1 cellular context compared by ENCODE assay signal in the genomic region with DNA sequence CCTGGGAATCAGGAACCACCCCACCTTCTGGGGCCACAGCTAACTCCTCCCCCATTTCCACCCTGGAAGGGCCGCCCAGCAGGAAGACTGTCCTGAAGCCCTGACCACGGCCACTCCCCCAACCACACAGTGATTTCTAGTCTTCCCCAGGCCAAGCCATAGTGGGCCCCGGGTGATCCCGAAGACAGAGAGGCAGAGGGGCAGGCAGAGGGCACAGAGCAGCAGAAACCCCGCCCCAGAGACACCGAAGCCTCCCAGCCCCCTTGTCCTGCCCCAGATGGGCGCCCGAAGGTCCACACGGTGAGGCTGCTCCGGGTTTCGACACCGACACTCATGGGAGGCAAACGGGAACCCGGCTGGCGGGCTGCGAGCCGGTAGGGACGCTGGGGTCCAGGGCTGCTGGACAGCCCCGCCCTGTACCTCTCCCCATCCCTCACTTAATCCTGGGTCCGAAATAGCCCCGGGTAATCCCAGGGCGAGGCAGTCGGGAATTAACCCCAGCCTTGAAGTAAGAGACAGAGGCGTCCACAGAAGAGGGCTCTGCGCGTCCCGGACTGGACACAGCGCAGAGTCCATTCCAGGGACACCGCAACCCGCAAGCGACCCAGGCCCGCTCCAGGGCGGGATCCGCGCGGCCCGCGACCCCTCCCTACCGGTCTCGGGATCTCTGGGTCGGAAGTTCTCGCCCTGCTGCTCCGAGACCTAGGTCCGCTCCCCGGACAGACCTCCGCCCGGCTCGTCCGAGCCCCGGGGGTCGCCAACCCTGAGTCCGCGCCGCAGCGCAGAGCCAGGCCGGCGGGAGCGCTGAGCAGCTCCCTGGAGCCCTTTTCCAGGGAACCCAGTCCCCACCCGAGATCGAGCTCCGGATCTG.
TF ChIP-seq lines count a peak whose summit lies in the region.

No MANE protein-coding gene starts in this region.

TF ChIP-seq in HepG2, 621 proteins besides CTCF, POLR2A, EP300 and RAD21 (continued from another document and continues in another):
- TF ChIP-seq, protein P1, sequence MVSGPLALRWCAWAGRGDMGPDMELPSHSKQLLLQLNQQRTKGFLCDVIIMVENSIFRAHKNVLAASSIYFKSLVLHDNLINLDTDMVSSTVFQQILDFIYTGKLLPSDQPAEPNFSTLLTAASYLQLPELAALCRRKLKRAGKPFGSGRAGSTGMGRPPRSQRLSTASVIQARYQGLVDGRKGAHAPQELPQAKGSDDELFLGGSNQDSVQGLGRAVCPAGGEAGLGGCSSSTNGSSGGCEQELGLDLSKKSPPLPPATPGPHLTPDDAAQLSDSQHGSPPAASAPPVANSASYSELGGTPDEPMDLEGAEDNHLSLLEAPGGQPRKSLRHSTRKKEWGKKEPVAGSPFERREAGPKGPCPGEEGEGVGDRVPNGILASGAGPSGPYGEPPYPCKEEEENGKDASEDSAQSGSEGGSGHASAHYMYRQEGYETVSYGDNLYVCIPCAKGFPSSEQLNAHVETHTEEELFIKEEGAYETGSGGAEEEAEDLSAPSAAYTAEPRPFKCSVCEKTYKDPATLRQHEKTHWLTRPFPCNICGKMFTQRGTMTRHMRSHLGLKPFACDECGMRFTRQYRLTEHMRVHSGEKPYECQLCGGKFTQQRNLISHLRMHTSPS (CRISPR knock-in tag; IDR thresholded peaks at IDR 0.05; ENCODE audit: low read depth): no peak
- no peak for TF ChIP-seq NFE2L1 (CRISPR knock-in tag; IDR thresholded peaks at IDR 0.05; ENCODE audit: borderline replicate concordance)
- no peak for TF ChIP-seq ATAD3A (CRISPR knock-in tag; IDR thresholded peaks at IDR 0.05)
- TF ChIP-seq ZFAT (CRISPR knock-in tag; conservative IDR thresholded peaks at IDR 0.05): 0 out of 2 replicates have a peak, but pooled peaks have one; percentile 44
- no peak for TF ChIP-seq KLF11 (CRISPR knock-in tag; IDR thresholded peaks at IDR 0.05)
- 0 out of 2 replicates have a peak, but pooled peaks have one; percentile 34 for TF ChIP-seq ZNF343 (CRISPR knock-in tag; IDR thresholded peaks at IDR 0.05)
- no peak for TF ChIP-seq LCORL (IDR thresholded peaks at IDR 0.05)
- peak; percentile 66; the same call in 1 of the 2 replicates for TF ChIP-seq LCORL (CRISPR knock-in tag; IDR thresholded peaks at IDR 0.05)
- TF ChIP-seq RAD51 (IDR thresholded peaks at IDR 0.05; ENCODE audit: borderline replicate concordance): no peak
- TF ChIP-seq KLF6 (CRISPR knock-in tag; IDR thresholded peaks at IDR 0.05): peak; percentile 13; the same call in 1 of the 2 replicates
- TF ChIP-seq SAP130 (CRISPR knock-in tag; IDR thresholded peaks at IDR 0.05; ENCODE audit: low read depth): peak; percentile 78
- 0 out of 2 replicates have a peak, but pooled peaks have one; percentile 43 for TF ChIP-seq ZNF567 (CRISPR knock-in tag; IDR thresholded peaks at IDR 0.05; ENCODE audit: borderline replicate concordance)
- TF ChIP-seq, protein P2, sequence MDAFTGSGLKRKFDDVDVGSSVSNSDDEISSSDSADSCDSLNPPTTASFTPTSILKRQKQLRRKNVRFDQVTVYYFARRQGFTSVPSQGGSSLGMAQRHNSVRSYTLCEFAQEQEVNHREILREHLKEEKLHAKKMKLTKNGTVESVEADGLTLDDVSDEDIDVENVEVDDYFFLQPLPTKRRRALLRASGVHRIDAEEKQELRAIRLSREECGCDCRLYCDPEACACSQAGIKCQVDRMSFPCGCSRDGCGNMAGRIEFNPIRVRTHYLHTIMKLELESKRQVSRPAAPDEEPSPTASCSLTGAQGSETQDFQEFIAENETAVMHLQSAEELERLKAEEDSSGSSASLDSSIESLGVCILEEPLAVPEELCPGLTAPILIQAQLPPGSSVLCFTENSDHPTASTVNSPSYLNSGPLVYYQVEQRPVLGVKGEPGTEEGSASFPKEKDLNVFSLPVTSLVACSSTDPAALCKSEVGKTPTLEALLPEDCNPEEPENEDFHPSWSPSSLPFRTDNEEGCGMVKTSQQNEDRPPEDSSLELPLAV (CRISPR knock-in tag; conservative IDR thresholded peaks at IDR 0.05; ENCODE audit: low read depth): no peak
- 0 out of 2 replicates have a peak, but pooled peaks have one; percentile 43 for TF ChIP-seq KDM5B (CRISPR knock-in tag; IDR thresholded peaks at IDR 0.05; ENCODE audit: borderline replicate concordance)
- TF ChIP-seq ZNF879 (CRISPR knock-in tag; IDR thresholded peaks at IDR 0.05): no peak
- peak; percentile 39; the same call in 1 of the 2 replicates for TF ChIP-seq HDAC1 (CRISPR knock-in tag; IDR thresholded peaks at IDR 0.05)
- TF ChIP-seq, protein P3, sequence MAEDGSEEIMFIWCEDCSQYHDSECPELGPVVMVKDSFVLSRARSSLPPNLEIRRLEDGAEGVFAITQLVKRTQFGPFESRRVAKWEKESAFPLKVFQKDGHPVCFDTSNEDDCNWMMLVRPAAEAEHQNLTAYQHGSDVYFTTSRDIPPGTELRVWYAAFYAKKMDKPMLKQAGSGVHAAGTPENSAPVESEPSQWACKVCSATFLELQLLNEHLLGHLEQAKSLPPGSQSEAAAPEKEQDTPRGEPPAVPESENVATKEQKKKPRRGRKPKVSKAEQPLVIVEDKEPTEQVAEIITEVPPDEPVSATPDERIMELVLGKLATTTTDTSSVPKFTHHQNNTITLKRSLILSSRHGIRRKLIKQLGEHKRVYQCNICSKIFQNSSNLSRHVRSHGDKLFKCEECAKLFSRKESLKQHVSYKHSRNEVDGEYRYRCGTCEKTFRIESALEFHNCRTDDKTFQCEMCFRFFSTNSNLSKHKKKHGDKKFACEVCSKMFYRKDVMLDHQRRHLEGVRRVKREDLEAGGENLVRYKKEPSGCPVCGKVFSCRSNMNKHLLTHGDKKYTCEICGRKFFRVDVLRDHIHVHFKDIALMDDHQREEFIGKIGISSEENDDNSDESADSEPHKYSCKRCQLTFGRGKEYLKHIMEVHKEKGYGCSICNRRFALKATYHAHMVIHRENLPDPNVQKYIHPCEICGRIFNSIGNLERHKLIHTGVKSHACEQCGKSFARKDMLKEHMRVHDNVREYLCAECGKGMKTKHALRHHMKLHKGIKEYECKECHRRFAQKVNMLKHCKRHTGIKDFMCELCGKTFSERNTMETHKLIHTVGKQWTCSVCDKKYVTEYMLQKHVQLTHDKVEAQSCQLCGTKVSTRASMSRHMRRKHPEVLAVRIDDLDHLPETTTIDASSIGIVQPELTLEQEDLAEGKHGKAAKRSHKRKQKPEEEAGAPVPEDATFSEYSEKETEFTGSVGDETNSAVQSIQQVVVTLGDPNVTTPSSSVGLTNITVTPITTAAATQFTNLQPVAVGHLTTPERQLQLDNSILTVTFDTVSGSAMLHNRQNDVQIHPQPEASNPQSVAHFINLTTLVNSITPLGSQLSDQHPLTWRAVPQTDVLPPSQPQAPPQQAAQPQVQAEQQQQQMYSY (CRISPR knock-in tag; IDR thresholded peaks at IDR 0.05): peak; percentile 84
- TF ChIP-seq, protein P4, sequence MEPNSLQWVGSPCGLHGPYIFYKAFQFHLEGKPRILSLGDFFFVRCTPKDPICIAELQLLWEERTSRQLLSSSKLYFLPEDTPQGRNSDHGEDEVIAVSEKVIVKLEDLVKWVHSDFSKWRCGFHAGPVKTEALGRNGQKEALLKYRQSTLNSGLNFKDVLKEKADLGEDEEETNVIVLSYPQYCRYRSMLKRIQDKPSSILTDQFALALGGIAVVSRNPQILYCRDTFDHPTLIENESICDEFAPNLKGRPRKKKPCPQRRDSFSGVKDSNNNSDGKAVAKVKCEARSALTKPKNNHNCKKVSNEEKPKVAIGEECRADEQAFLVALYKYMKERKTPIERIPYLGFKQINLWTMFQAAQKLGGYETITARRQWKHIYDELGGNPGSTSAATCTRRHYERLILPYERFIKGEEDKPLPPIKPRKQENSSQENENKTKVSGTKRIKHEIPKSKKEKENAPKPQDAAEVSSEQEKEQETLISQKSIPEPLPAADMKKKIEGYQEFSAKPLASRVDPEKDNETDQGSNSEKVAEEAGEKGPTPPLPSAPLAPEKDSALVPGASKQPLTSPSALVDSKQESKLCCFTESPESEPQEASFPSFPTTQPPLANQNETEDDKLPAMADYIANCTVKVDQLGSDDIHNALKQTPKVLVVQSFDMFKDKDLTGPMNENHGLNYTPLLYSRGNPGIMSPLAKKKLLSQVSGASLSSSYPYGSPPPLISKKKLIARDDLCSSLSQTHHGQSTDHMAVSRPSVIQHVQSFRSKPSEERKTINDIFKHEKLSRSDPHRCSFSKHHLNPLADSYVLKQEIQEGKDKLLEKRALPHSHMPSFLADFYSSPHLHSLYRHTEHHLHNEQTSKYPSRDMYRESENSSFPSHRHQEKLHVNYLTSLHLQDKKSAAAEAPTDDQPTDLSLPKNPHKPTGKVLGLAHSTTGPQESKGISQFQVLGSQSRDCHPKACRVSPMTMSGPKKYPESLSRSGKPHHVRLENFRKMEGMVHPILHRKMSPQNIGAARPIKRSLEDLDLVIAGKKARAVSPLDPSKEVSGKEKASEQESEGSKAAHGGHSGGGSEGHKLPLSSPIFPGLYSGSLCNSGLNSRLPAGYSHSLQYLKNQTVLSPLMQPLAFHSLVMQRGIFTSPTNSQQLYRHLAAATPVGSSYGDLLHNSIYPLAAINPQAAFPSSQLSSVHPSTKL (CRISPR knock-in tag; IDR thresholded peaks at IDR 0.05): 0 out of 2 replicates have a peak, but pooled peaks have one; percentile 30
- peak; percentile 28; the same call in 1 of the 2 replicates for TF ChIP-seq ZSCAN21 (CRISPR knock-in tag; IDR thresholded peaks at IDR 0.05; ENCODE audit: borderline replicate concordance)
- TF ChIP-seq, protein P5, sequence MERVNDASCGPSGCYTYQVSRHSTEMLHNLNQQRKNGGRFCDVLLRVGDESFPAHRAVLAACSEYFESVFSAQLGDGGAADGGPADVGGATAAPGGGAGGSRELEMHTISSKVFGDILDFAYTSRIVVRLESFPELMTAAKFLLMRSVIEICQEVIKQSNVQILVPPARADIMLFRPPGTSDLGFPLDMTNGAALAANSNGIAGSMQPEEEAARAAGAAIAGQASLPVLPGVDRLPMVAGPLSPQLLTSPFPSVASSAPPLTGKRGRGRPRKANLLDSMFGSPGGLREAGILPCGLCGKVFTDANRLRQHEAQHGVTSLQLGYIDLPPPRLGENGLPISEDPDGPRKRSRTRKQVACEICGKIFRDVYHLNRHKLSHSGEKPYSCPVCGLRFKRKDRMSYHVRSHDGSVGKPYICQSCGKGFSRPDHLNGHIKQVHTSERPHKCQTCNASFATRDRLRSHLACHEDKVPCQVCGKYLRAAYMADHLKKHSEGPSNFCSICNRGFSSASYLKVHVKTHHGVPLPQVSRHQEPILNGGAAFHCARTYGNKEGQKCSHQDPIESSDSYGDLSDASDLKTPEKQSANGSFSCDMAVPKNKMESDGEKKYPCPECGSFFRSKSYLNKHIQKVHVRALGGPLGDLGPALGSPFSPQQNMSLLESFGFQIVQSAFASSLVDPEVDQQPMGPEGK (CRISPR knock-in tag; IDR thresholded peaks at IDR 0.05): no peak
- TF ChIP-seq HNF4G (IDR thresholded peaks at IDR 0.05; ENCODE audit: borderline replicate concordance, low read depth, low read length): peak; percentile 17; the same call in 1 of the 2 replicates
- 0 out of 2 replicates have a peak, but pooled peaks have one; percentile 17 for TF ChIP-seq HNF4G (CRISPR knock-in tag; IDR thresholded peaks at IDR 0.05; ENCODE audit: borderline replicate concordance, low read depth)
- no peak for TF ChIP-seq SMARCC2 (IDR thresholded peaks at IDR 0.05)
- no peak for TF ChIP-seq ZNF354B (CRISPR knock-in tag; IDR thresholded peaks at IDR 0.05)
- no peak for TF ChIP-seq EZH2 (conservative IDR thresholded peaks at IDR 0.05; ENCODE audit: low read depth, low read length)
- TF ChIP-seq, protein P6, sequence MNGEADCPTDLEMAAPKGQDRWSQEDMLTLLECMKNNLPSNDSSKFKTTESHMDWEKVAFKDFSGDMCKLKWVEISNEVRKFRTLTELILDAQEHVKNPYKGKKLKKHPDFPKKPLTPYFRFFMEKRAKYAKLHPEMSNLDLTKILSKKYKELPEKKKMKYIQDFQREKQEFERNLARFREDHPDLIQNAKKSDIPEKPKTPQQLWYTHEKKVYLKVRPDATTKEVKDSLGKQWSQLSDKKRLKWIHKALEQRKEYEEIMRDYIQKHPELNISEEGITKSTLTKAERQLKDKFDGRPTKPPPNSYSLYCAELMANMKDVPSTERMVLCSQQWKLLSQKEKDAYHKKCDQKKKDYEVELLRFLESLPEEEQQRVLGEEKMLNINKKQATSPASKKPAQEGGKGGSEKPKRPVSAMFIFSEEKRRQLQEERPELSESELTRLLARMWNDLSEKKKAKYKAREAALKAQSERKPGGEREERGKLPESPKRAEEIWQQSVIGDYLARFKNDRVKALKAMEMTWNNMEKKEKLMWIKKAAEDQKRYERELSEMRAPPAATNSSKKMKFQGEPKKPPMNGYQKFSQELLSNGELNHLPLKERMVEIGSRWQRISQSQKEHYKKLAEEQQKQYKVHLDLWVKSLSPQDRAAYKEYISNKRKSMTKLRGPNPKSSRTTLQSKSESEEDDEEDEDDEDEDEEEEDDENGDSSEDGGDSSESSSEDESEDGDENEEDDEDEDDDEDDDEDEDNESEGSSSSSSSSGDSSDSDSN (CRISPR knock-in tag; IDR thresholded peaks at IDR 0.05): peak; percentile 73
- TF ChIP-seq PITX1 (CRISPR knock-in tag; IDR thresholded peaks at IDR 0.05): peak; percentile 59
- TF ChIP-seq, protein P7, sequence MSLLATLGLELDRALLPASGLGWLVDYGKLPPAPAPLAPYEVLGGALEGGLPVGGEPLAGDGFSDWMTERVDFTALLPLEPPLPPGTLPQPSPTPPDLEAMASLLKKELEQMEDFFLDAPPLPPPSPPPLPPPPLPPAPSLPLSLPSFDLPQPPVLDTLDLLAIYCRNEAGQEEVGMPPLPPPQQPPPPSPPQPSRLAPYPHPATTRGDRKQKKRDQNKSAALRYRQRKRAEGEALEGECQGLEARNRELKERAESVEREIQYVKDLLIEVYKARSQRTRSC (CRISPR knock-in tag; IDR thresholded peaks at IDR 0.05; ENCODE audit: low read depth): no peak
- TF ChIP-seq, protein P8, sequence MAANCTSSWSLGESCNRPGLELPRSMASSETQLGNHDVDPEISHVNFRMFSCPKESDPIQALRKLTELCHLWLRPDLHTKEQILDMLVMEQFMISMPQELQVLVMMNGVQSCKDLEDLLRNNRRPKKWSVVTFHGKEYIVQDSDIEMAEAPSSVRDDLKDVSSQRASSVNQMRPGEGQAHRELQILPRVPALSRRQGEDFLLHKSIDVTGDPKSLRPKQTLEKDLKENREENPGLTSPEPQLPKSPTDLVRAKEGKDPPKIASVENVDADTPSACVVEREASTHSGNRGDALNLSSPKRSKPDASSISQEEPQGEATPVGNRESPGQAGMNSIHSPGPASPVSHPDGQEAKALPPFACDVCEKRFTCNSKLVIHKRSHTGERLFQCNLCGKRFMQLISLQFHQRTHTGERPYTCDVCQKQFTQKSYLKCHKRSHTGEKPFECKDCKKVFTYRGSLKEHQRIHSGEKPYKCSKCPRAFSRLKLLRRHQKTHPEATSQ (CRISPR knock-in tag; IDR thresholded peaks at IDR 0.05; ENCODE audit: borderline replicate concordance): 0 out of 2 replicates have a peak, but pooled peaks have one; percentile 50
- peak; percentile 53; the same call in 1 of the 2 replicates for TF ChIP-seq ZNF296 (CRISPR knock-in tag; conservative IDR thresholded peaks at IDR 0.05)
- TF ChIP-seq TARDBP (CRISPR knock-in tag; IDR thresholded peaks at IDR 0.05): peak; percentile 83
- no peak for TF ChIP-seq ZNF136 (CRISPR knock-in tag; IDR thresholded peaks at IDR 0.05; ENCODE audit: low read depth)
- TF ChIP-seq YEATS4 (CRISPR knock-in tag; IDR thresholded peaks at IDR 0.05; ENCODE audit: borderline replicate concordance): peak; percentile 42
- TF ChIP-seq GFI1 (CRISPR knock-in tag; IDR thresholded peaks at IDR 0.05; ENCODE audit: borderline replicate concordance): 0 out of 2 replicates have a peak, but pooled peaks have one; percentile 17
- peak; percentile 79; the same call in 1 of the 2 replicates for TF ChIP-seq PAX8 (CRISPR knock-in tag; IDR thresholded peaks at IDR 0.05; ENCODE audit: borderline replicate concordance)
